In the genomic region with DNA sequence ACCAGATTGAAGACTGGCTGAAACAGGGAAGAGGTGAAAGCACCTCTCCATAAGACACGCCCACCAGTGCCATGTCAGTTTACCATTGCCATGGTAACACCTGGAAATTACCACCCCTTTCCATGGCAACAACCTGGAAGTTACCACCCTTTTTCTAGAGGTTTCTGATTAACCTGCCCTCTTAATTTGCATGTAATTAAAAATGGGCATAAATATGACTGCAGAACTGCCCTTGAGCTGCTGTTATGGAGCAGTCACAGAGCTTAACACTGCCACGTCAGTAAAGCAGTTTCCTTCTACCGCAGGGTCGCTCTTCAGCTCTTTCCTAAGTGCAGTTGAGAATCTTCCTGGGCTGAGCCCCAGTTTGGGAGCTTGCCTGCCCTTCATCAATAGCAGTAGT, we compare ENCODE assay signal across 8 cellular contexts. TPM values are rescaled to one million over a fixed set of nuclear protein-coding genes. Genes with fewer than 3 reads are reported as not detected.
DNase-seq lines count a peak whose midpoint lies in the region; ATAC-seq, FAIRE-seq and TF ChIP-seq lines count a peak whose summit lies in the region.

No MANE protein-coding gene starts in this region.

- no TSS peak for BruUV-seq in HepG2 (replicated peaks; lab: Mats Ljungman, UMichigan)

- no peak for TF ChIP-seq EP300 in HepG2 (IDR thresholded peaks at IDR 0.05; ENCODE audit: low read depth in 2 of 2, low read length in 2 of 2)
- TF ChIP-seq EP300 in HepG2 (CRISPR knock-in tag; IDR thresholded peaks at IDR 0.05; ENCODE audit: borderline replicate concordance): no peak

- intact Hi-C loops in HepG2 (cut with micrococcal nuclease; ENCODE audit: unreplicated experiment): loop anchor here (5.0 kb wide), 1 partner anchor 38 kb away; no protein-coding TSS in a partner anchor

- DNase-seq in activated T-cell treated with anti-CD3 and anti-CD28 coated beads, Interleukin-2, amount 50 U/mL, for 1 hour: peak; percentile 43
- no peak for DNase-seq in activated T-cell treated with anti-CD3 and anti-CD28 coated beads, Interleukin-2, amount 50 U/mL, for 48 hours
- peak; percentile 52 for DNase-seq in activated CD4-positive, alpha-beta T cell treated with anti-CD3 and anti-CD28 coated beads, Interleukin-2, amount 50 U/mL, for 1 hour
- DNase-seq in HepG2 (ENCODE audit: low spot score) (no peak), MG63 (no peak), RKO (ENCODE audit: low spot score) (no peak), germinal center (ENCODE audit: low spot score) (no peak)

- H3K4me3 ChIP-seq in HepG2 (replicated peaks in 1 of 3; ENCODE audit: insufficient read depth in 1 of 3, low read depth in 2 of 3, low read length in 3 of 3): no peak overlapping the region
- H3K4me3 ChIP-seq in MG63: no peak overlapping the region

- no peaks in the 10 kb centered on the region for H3K9me3 ChIP-seq in HepG2 (ENCODE audit: low read length)
- H3K9me3 ChIP-seq in MG63: no peaks in the 10 kb centered on the region

- H3K36me3 ChIP-seq in HepG2 (replicated peaks in 1 of 2; ENCODE audit: control insufficient read depth in 1 of 2, insufficient read depth in 2 of 2, low read length in 2 of 2): no peaks in the 10 kb centered on the region
- no peaks in the 10 kb centered on the region for H3K36me3 ChIP-seq in MG63

- no peak overlapping the region for H3K27ac ChIP-seq in HepG2 (ENCODE audit: extremely low read length, insufficient read depth, low read length)

- H3K79me2 ChIP-seq in HepG2 (ENCODE audit: insufficient read depth, low read length): peaks cover 41% of the 10 kb centered on the region

- H3K9ac ChIP-seq in HepG2 (ENCODE audit: insufficient read depth, low read depth, low read length): no peak overlapping the region

- H2AFZ ChIP-seq in HepG2 (ENCODE audit: low read length): no peak overlapping the region

- CTCF ChIA-PET in HepG2 (lab: Yijun Ruan, JAX; ENCODE audit: low intra/inter-chr PET ratio, low total read pairs): no interaction called here

- POLR2A ChIA-PET in HepG2 (lab: Yijun Ruan, JAX): no interaction called here

- peaks cover 74% of the 10 kb centered on the region for H3K4me1 ChIP-seq in HepG2 (ENCODE audit: insufficient read depth, low read length)

- H4K20me1 ChIP-seq in HepG2 (ENCODE audit: insufficient read depth, low read length): no peaks in the 10 kb centered on the region

- TF ChIP-seq CTCF in HepG2 (CRISPR knock-in tag; IDR thresholded peaks at IDR 0.05): no peak

- no peak for TF ChIP-seq POLR2A in HepG2 (IDR thresholded peaks at IDR 0.05; ENCODE audit: insufficient read depth in 1 of 2, low read depth in 2 of 2, low read length in 2 of 2)

- H3K27me3 ChIP-seq in HepG2 (ENCODE audit: control insufficient read depth in 1 of 2, insufficient read depth in 2 of 2, low read length in 2 of 2): no peaks in the 10 kb centered on the region
- no peaks in the 10 kb centered on the region for H3K27me3 ChIP-seq in MG63

- in situ Hi-C loops in HepG2 (cut with HindIII; ENCODE audit: extremely low pct_ligation_motif_present, low pct_unique_long_range_greater_than_20kb): no loop called here

- H3K4me2 ChIP-seq in HepG2 (ENCODE audit: low read depth, low read length): no peak overlapping the region

- peak; percentile 38 for ATAC-seq in HG02981 (IDR thresholded peaks at IDR 0.05; ENCODE audit: unreplicated experiment)
- no peak for ATAC-seq in HepG2

- WGBS in HepG2 (ENCODE audit: low lambda C conversion rate): 99% methylated on average over 4 of the region's 4 CpGs

- no peak for FAIRE-seq in HepG2 (lab: Jason Lieb, UNC)

- no peak for TF ChIP-seq RAD21 in HepG2 (CRISPR knock-in tag; IDR thresholded peaks at IDR 0.05)

TF ChIP-seq in HepG2, 621 proteins besides CTCF, POLR2A, EP300 and RAD21:
- TF ChIP-seq SAP130 (CRISPR knock-in tag; IDR thresholded peaks at IDR 0.05; ENCODE audit: low read depth): peak; percentile 30; the same call in 1 of the 2 replicates
- TF ChIP-seq, protein P1, sequence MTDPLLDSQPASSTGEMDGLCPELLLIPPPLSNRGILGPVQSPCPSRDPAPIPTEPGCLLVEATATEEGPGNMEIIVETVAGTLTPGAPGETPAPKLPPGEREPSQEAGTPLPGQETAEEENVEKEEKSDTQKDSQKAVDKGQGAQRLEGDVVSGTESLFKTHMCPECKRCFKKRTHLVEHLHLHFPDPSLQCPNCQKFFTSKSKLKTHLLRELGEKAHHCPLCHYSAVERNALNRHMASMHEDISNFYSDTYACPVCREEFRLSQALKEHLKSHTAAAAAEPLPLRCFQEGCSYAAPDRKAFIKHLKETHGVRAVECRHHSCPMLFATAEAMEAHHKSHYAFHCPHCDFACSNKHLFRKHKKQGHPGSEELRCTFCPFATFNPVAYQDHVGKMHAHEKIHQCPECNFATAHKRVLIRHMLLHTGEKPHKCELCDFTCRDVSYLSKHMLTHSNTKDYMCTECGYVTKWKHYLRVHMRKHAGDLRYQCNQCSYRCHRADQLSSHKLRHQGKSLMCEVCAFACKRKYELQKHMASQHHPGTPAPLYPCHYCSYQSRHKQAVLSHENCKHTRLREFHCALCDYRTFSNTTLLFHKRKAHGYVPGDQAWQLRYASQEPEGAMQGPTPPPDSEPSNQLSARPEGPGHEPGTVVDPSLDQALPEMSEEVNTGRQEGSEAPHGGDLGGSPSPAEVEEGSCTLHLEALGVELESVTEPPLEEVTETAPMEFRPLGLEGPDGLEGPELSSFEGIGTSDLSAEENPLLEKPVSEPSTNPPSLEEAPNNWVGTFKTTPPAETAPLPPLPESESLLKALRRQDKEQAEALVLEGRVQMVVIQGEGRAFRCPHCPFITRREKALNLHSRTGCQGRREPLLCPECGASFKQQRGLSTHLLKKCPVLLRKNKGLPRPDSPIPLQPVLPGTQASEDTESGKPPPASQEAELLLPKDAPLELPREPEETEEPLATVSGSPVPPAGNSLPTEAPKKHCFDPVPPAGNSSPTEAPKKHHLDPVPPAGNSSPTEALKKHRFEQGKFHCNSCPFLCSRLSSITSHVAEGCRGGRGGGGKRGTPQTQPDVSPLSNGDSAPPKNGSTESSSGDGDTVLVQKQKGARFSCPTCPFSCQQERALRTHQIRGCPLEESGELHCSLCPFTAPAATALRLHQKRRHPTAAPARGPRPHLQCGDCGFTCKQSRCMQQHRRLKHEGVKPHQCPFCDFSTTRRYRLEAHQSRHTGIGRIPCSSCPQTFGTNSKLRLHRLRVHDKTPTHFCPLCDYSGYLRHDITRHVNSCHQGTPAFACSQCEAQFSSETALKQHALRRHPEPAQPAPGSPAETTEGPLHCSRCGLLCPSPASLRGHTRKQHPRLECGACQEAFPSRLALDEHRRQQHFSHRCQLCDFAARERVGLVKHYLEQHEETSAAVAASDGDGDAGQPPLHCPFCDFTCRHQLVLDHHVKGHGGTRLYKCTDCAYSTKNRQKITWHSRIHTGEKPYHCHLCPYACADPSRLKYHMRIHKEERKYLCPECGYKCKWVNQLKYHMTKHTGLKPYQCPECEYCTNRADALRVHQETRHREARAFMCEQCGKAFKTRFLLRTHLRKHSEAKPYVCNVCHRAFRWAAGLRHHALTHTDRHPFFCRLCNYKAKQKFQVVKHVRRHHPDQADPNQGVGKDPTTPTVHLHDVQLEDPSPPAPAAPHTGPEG (CRISPR knock-in tag; IDR thresholded peaks at IDR 0.05): no peak
- TF ChIP-seq RFX1 (IDR thresholded peaks at IDR 0.05): peak; percentile 55; the same call in 1 of the 2 replicates
- no peak for TF ChIP-seq ZNF383 (CRISPR knock-in tag; IDR thresholded peaks at IDR 0.05; ENCODE audit: borderline replicate concordance)
- no peak for TF ChIP-seq ZNF430 (CRISPR knock-in tag; IDR thresholded peaks at IDR 0.05)
- peak; percentile 69 for TF ChIP-seq RFX3 (CRISPR knock-in tag; IDR thresholded peaks at IDR 0.05)

RNA-seq across cellular contexts. Expression of a gene that starts 55.2 kb away (rescaled TPM):
- 16.0 and 21.3 TPM in 2 replicates for total RNA-seq in HepG2 (2016; rRNA removed; fragmentation: Illumina TruSeq; extraction: Trizol)
- total RNA-seq in HepG2 (2016; cell fraction: cytosol; rRNA removed; fragmentation: Illumina TruSeq; extraction: Trizol; ENCODE audit: low read depth): 6.2 and 7.7 TPM in 2 replicates
- 13.2 and 20.1 TPM in 2 replicates for total RNA-seq in HepG2 (2016; cell fraction: insoluble cytoplasmic fraction; rRNA removed; fragmentation: Illumina TruSeq; extraction: Trizol)
- total RNA-seq in HepG2 (2016; cell fraction: membrane; rRNA removed; fragmentation: Illumina TruSeq; extraction: Trizol): 25.5 and 26.0 TPM in 2 replicates
- 9.1 and 10.8 TPM in 2 replicates for total RNA-seq in HepG2 (2016; cell fraction: nucleus; rRNA removed; fragmentation: Illumina TruSeq; extraction: Trizol)
- 15.4 and 15.5 TPM in 2 replicates for polyA plus RNA-seq in HepG2 (2011; rRNA removed)
- 9.8 and 10.9 TPM in 2 replicates for polyA plus RNA-seq in HepG2 (2011; cell fraction: cytosol; rRNA removed)
- polyA plus RNA-seq in HepG2 (2011; cell fraction: nucleus; rRNA removed): 3.9 and 5.1 TPM in 2 replicates
- 7.1 and 11.1 TPM in 2 replicates for polyA plus RNA-seq in HepG2 (2012)
- 3.6 and 3.9 TPM in 2 replicates for polyA plus RNA-seq in HepG2 (2016; cell fraction: cytosol; fragmentation: Illumina TruSeq; extraction: Trizol; ENCODE audit: low read depth)
- polyA plus RNA-seq in HepG2 (2016; cell fraction: insoluble cytoplasmic fraction; fragmentation: Illumina TruSeq; extraction: Trizol; ENCODE audit: low read depth): 19.9 and 21.9 TPM in 2 replicates
- polyA plus RNA-seq in HepG2 (2016; cell fraction: membrane; fragmentation: Illumina TruSeq; extraction: Trizol; ENCODE audit: low read depth): 16.4 and 17.1 TPM in 2 replicates
- 13.2 and 13.5 TPM in 2 replicates for polyA plus RNA-seq in HepG2 (2016; cell fraction: nucleus; fragmentation: Illumina TruSeq; extraction: Trizol; ENCODE audit: insufficient read depth, low read depth)
- polyA minus RNA-seq in HepG2 (2011; rRNA and poly(A)+ RNA removed; ENCODE audit: low replicate concordance): 37.6 and 54.4 TPM in 2 replicates
- polyA minus RNA-seq in HepG2 (2011; cell fraction: cytosol; rRNA and poly(A)+ RNA removed): 13.6 and 15.4 TPM in 2 replicates
- polyA minus RNA-seq in HepG2 (2011; cell fraction: nucleus; rRNA and poly(A)+ RNA removed): 9.4 and 9.9 TPM in 2 replicates
- 10.1 and 10.3 TPM in 2 replicates for total RNA-seq in MG63 (2014; rRNA removed; shearing (Covaris generic); ENCODE audit: low replicate concordance)

Comparison
In these comparisons a context has a peak if more than half of its experiments do, and no peak if none do; other contexts are left out.
1. DNase-seq: peak in activated T-cell treated with anti-CD3 and anti-CD28 coated beads, Interleukin-2, amount 50 U/mL, for 1 hour (single experiment) and activated CD4-positive, alpha-beta T cell treated with anti-CD3 and anti-CD28 coated beads, Interleukin-2, amount 50 U/mL, for 1 hour (single experiment); none in activated T-cell treated with anti-CD3 and anti-CD28 coated beads, Interleukin-2, amount 50 U/mL, for 48 hours (0 of 2), HepG2 (single experiment), MG63 (single experiment), RKO (single experiment) and germinal center (single experiment).